In the genomic region with DNA sequence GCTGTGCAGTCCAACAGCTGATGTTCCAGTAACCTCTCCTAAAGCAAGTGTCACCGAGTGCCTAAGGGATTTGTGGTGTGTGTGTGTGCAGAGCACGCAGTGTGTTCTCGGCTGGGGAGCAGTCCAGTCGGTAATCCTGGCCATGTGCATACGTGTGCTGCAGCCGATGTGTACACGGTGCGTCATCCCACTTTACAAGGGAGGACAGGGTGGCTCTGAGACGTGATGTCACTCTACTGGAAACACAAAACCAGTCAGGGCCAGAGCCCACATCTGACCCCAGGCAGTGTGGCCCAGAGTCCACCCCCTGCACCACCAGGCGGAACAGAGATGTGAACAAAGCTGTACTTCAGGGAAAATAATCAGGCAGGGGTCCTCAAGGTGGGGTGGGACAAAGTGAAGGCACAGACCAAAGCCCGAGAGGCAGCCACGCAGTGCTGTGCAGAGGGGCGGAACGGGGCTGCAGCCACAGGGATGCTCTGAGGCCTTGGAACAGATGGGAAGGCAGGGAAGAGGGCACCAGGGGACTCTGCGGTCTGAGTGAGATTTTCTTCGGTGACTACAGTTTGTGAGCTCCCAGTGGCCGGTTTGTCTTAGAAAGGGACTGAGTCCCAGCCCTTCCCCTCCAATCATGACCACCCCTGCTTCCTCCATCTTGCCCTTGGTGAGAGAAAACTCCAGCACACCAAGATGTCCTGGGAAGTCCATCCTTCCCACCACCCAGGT, we compare ENCODE assay signal across 1 cellular context.
TF ChIP-seq lines count a peak whose summit lies in the region.

No MANE protein-coding gene starts in this region.

TF ChIP-seq in H1, 55 proteins besides CTCF, POLR2A, EP300 and RAD21:
- TF ChIP-seq E2F6 (IDR thresholded peaks at IDR 0.05) (no peak), TAF7 (optimal IDR thresholded peaks at IDR 0.05; ENCODE audit: borderline replicate concordance, low read depth, low read length) (no peak), ASH2L (IDR thresholded peaks at IDR 0.05; ENCODE audit: low read length) (no peak), KDM1A (IDR thresholded peaks at IDR 0.05; ENCODE audit: borderline replicate concordance, low read length) (no peak), POLR2AphosphoS5 (IDR thresholded peaks at IDR 0.05; ENCODE audit: low read depth, low read length) (no peak), CREB1 (IDR thresholded peaks at IDR 0.05) (no peak), CBX5 (IDR thresholded peaks at IDR 0.05; ENCODE audit: low read depth, low read length) (no peak), KDM5A (IDR thresholded peaks at IDR 0.05; ENCODE audit: low read length) (no peak), RFX5 (IDR thresholded peaks at IDR 0.05; ENCODE audit: borderline replicate concordance, low read depth, low read length) (no peak), JUND (IDR thresholded peaks at IDR 0.05; ENCODE audit: low read length) (no peak), SIX5 (IDR thresholded peaks at IDR 0.05; ENCODE audit: low read depth, low read length) (no peak), FOSL1 (IDR thresholded peaks at IDR 0.05; ENCODE audit: insufficient read depth, low read depth, low read length) (no peak), TBP (IDR thresholded peaks at IDR 0.05; ENCODE audit: low read depth, low read length) (no peak), CBX8 (IDR thresholded peaks at IDR 0.05; ENCODE audit: borderline replicate concordance, low read depth, low read length) (no peak), JUN (IDR thresholded peaks at IDR 0.05; ENCODE audit: low read depth, low read length) (no peak)
